Comparison of ENCODE assay signal across 8 cellular contexts in the genomic region with DNA sequence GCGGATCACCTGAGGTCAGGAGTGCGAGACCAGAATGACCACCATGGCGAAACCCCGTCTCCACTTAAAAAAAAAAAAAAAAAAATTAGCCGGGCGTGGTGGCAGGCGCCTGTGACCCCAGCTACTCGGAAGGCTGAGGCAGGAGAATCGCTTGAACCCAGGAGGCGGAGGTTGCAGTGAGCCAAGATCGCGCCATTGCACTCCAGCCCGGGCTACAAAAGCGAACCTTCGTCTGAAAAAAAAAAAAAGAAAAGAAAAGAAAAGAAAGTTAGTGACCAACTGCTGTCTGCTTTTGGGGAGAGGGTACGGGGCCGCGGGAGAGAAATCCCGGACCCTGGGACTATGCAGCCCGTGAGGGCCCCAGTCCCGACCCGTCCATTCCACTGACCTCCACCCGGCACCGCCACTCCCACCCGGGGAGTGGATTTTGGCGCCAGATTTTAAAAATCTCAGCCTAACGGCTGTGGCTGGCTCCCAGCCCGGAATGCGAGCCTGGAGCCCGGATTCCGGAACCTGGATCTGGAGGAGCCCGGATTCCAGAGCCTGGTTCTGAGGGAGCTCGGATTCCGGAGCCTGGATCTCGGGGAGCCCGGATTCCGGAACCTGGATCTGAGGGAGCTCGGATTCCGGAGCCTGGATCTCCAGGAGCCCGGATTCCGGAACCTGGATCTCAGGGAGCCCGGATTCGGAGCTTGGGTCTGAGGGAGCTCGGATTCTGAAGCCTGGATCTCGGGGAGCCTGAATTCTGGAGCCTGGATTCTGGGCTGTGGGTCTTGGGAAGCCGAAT. TPM values are rescaled to one million over a fixed set of nuclear protein-coding genes. Genes with fewer than 3 reads are reported as not detected.
DNase-seq lines count a peak whose midpoint lies in the region; ATAC-seq and TF ChIP-seq lines count a peak whose summit lies in the region.

No MANE protein-coding gene starts in this region.

- no peaks in the 10 kb centered on the region for H3K79me1 ChIP-seq in neuronal stem cell (ENCODE audit: low read depth, low read length)

- no peak overlapping the region for H3K4me3 ChIP-seq in CD8-positive, alpha-beta T cell (ENCODE audit: low read depth, low read length)
- peak overlapping the region; percentile 74 for H3K4me3 ChIP-seq in HUES64 (ENCODE audit: low read length)
- peak overlapping the region in 1 of 2 donors; percentile 81 for H3K4me3 ChIP-seq in neuronal stem cell (ENCODE audit: low read length in 2 of 2)

- H2BK15ac ChIP-seq in neuronal stem cell (ENCODE audit: low read length) = peak overlapping the region; percentile 78

- H3K14ac ChIP-seq in neuronal stem cell (ENCODE audit: low read length) = no peak overlapping the region

- peaks cover 7% of the 10 kb centered on the region for H3K4me1 Mint-ChIP-seq in CD8-positive, alpha-beta T cell (ENCODE audit: low read depth)
- peaks cover 19% of the 10 kb centered on the region for H3K4me1 Mint-ChIP-seq in activated CD8-positive, alpha-beta T cell treated with anti-CD3 and anti-CD28 coated beads, Interleukin-2, amount 10 ng/mL, durations not matched to agents 7 days and 5 days (ENCODE audit: low read depth)

- H2AK5ac ChIP-seq in neuronal stem cell (ENCODE audit: low read depth, low read length) = no peak overlapping the region

- H2BK5ac ChIP-seq in neuronal stem cell (ENCODE audit: low read length) = no peak overlapping the region

- no peak overlapping the region for H3K27ac Mint-ChIP-seq in CD8-positive, alpha-beta T cell
- peak overlapping the region; percentile 91 for H3K27ac Mint-ChIP-seq in activated CD8-positive, alpha-beta T cell treated with anti-CD3 and anti-CD28 coated beads, Interleukin-2, amount 10 ng/mL, durations not matched to agents 7 days and 5 days

- H3K27me3 ChIP-seq in CD8-positive, alpha-beta T cell (ENCODE audit: insufficient read depth, low read length) = no peaks in the 10 kb centered on the region
- H3K27me3 ChIP-seq in HUES64 (ENCODE audit: insufficient read depth, low read length) (no peaks in the 10 kb centered on the region), neuronal stem cell (ENCODE audit: control insufficient read depth in 3 of 3, insufficient read depth in 3 of 3, low read depth in 1 of 3, low read length in 3 of 3) (no peaks in the 10 kb centered on the region)

- no peak overlapping the region for H2BK12ac ChIP-seq in neuronal stem cell (ENCODE audit: low read length)

- H3K4me1 ChIP-seq in CD8-positive, alpha-beta T cell (ENCODE audit: insufficient read depth, low read length) = peaks cover 13% of the 10 kb centered on the region
- H3K4me1 ChIP-seq in HUES64 (ENCODE audit: insufficient read depth, low read length) (no peaks in the 10 kb centered on the region), neuronal stem cell (ENCODE audit: control insufficient read depth in 2 of 2, insufficient read depth in 1 of 2, low read depth in 1 of 2, low read length in 2 of 2) (no peaks in the 10 kb centered on the region)

- intact Hi-C loops in CD8-positive, alpha-beta T cell (cut with DNase I, micrococcal nuclease) = no loop called here

- peak overlapping the region; percentile 51 for H3K4me3 Mint-ChIP-seq in CD8-positive, alpha-beta T cell
- H3K4me3 Mint-ChIP-seq in activated CD8-positive, alpha-beta T cell treated with anti-CD3 and anti-CD28 coated beads, Interleukin-2, amount 10 ng/mL, durations not matched to agents 7 days and 5 days = peak overlapping the region; percentile 91

- no peaks in the 10 kb centered on the region for H3K36me3 Mint-ChIP-seq in CD8-positive, alpha-beta T cell
- H3K36me3 Mint-ChIP-seq in activated CD8-positive, alpha-beta T cell treated with anti-CD3 and anti-CD28 coated beads, Interleukin-2, amount 10 ng/mL, durations not matched to agents 7 days and 5 days (ENCODE audit: low read depth) = peaks cover 3% of the 10 kb centered on the region

- no peak overlapping the region for H2BK120ac ChIP-seq in neuronal stem cell (ENCODE audit: low read depth, low read length)

- H3K4ac ChIP-seq in neuronal stem cell (ENCODE audit: low read length) = no peak overlapping the region

- no peaks in the 10 kb centered on the region for H3K9me3 ChIP-seq in CD8-positive, alpha-beta T cell (ENCODE audit: low read length)
- no peaks in the 10 kb centered on the region for H3K9me3 ChIP-seq in HUES64 (ENCODE audit: insufficient read depth, low read depth, low read length)
- H3K9me3 ChIP-seq in neuronal stem cell (replicated peaks in 1 of 2; ENCODE audit: control insufficient read depth in 2 of 2, insufficient read depth in 1 of 2, low read depth in 1 of 2, low read length in 2 of 2) = no peaks in the 10 kb centered on the region

- no peak for ATAC-seq in CD8-positive, alpha-beta T cell
- no peak for ATAC-seq in activated CD8-positive, alpha-beta T cell treated with anti-CD3 and anti-CD28 coated beads, Interleukin-2, amount 10 ng/mL, durations not matched to agents 7 days and 5 days
- no peak for ATAC-seq in GM19395 (IDR thresholded peaks at IDR 0.05; ENCODE audit: unreplicated experiment)

- H3K23ac ChIP-seq in neuronal stem cell (ENCODE audit: low read depth, low read length, poor library complexity) = no peak overlapping the region

- peak overlapping the region; percentile 41 for H3K18ac ChIP-seq in neuronal stem cell (ENCODE audit: low read length)

- no peaks in the 10 kb centered on the region for H3K9me3 Mint-ChIP-seq in CD8-positive, alpha-beta T cell
- H3K9me3 Mint-ChIP-seq in activated CD8-positive, alpha-beta T cell treated with anti-CD3 and anti-CD28 coated beads, Interleukin-2, amount 10 ng/mL, durations not matched to agents 7 days and 5 days (ENCODE audit: insufficient read depth) = no peaks in the 10 kb centered on the region

- H4K8ac ChIP-seq in neuronal stem cell (ENCODE audit: low read depth, low read length) = no peak overlapping the region

- DNase-seq in CD8-positive, alpha-beta T cell = no peak
- DNase-seq in activated CD8-positive, alpha-beta T cell treated with anti-CD3 and anti-CD28 coated beads, Interleukin-2, amount 10 ng/mL, durations not matched to agents 7 days and 5 days = no peak
- peak; percentile 94 for DNase-seq in glomerular endothelial cell (ENCODE audit: extremely low read depth, low read depth, low spot score)
- peak; percentile 97 for DNase-seq in neuronal stem cell (ENCODE audit: low spot score)
- no peak for DNase-seq in effector CD8-positive, alpha-beta T cell (lab: John Stamatoyannopoulos, UW)
- no peak for DNase-seq in GM10248 (ENCODE audit: extremely low spot score)

- no peak overlapping the region for H4K91ac ChIP-seq in neuronal stem cell (ENCODE audit: low read depth, low read length, poor library complexity)

- H2AFZ ChIP-seq in neuronal stem cell (ENCODE audit: low read length) = peak overlapping the region; percentile 88

- POLR2A ChIA-PET in CD8-positive, alpha-beta T cell (lab: Charles Lee) = interaction anchor here (1.0 to 2.3 kb wide), 2 partner anchors 14 to 99 kb away, joined by 3 to 11 read pairs; partner anchors contain the start of gene GADD45B
- POLR2A ChIA-PET in activated CD8-positive, alpha-beta T cell treated with anti-CD3 and anti-CD28 coated beads, Interleukin-2, amount 10 ng/mL, durations not matched to agents 7 days and 5 days (lab: Charles Lee) = interaction anchor here (1.2 to 5.7 kb wide), 5 partner anchors 10 to 158 kb away, joined by 3 to 46 read pairs (median 4); partner anchors contain the start of gene GADD45B
- POLR2A ChIA-PET in GM10248 (lab: Yijun Ruan, JAX) = interaction anchor here (4.4 kb wide), 1 partner anchor 14 kb away, joined by 39 read pairs; the partner anchor contains the start of gene GADD45B

- H3K36me3 ChIP-seq in CD8-positive, alpha-beta T cell (ENCODE audit: insufficient read depth, low read length) = no peaks in the 10 kb centered on the region
- H3K36me3 ChIP-seq in HUES64 (ENCODE audit: insufficient read depth, low read length) = no peaks in the 10 kb centered on the region
- no peaks in the 10 kb centered on the region for H3K36me3 ChIP-seq in neuronal stem cell (replicated peaks in 1 of 2; ENCODE audit: control insufficient read depth in 2 of 2, insufficient read depth in 2 of 2, low read length in 2 of 2)

- CTCF ChIA-PET in CD8-positive, alpha-beta T cell (lab: Charles Lee) = interaction anchor here (0.8 to 22.0 kb wide), 5 partner anchors 11 to 174 kb away, joined by 3 to 380 read pairs (median 3); no protein-coding TSS in a partner anchor
- CTCF ChIA-PET in activated CD8-positive, alpha-beta T cell treated with anti-CD3 and anti-CD28 coated beads, Interleukin-2, amount 10 ng/mL, durations not matched to agents 7 days and 5 days (lab: Charles Lee) = interaction anchor here (0.7 to 4.2 kb wide), 3 partner anchors 148 to 378 kb away, joined by 3 to 21 read pairs (median 4); partner anchors contain the start of gene ZNF555
- CTCF ChIA-PET in GM10248 (lab: Yijun Ruan, JAX) = interaction anchor here (0.6 to 2.8 kb wide), 4 partner anchors 9 to 151 kb away, joined by 3 to 9 read pairs (median 4); no protein-coding TSS in a partner anchor

- no peak for TF ChIP-seq CTCF in CD8-positive, alpha-beta T cell (IDR thresholded peaks at IDR 0.05)
- no peak for TF ChIP-seq CTCF in GM10248 (IDR thresholded peaks at IDR 0.05; ENCODE audit: control extremely low read depth, extremely low read depth, low read depth, missing control alignments)

- H3K27ac ChIP-seq in CD8-positive, alpha-beta T cell (ENCODE audit: low read depth, low read length) = no peak overlapping the region
- peak overlapping the region; percentile 85; the same call in 1 of the 2 replicates for H3K27ac ChIP-seq in HUES64 (ENCODE audit: low read depth, low read length)
- H3K27ac ChIP-seq in neuronal stem cell (replicated peaks; ENCODE audit: low read length) = peak overlapping the region; percentile 66

- H3K9ac ChIP-seq in HUES64 (ENCODE audit: low read depth, low read length) (peak overlapping the region; percentile 63), neuronal stem cell (ENCODE audit: low read depth, low read length, poor library complexity) (no peak overlapping the region)

- WGBS in HUES64 = 3% methylated on average over 46 of the region's 46 CpGs
- WGBS in neuronal stem cell (ENCODE audit: extremely low coverage in 2 of 2, insufficient read length in 2 of 2, insufficient replicate concordance in 1 of 2), 2 donors = no CpG with 5 or more reads among the region's 46 CpGs

- H3K27me3 Mint-ChIP-seq in CD8-positive, alpha-beta T cell (ENCODE audit: low read depth) = no peaks in the 10 kb centered on the region
- no peaks in the 10 kb centered on the region for H3K27me3 Mint-ChIP-seq in activated CD8-positive, alpha-beta T cell treated with anti-CD3 and anti-CD28 coated beads, Interleukin-2, amount 10 ng/mL, durations not matched to agents 7 days and 5 days (ENCODE audit: low read depth)

- H3K4me2 ChIP-seq in neuronal stem cell (ENCODE audit: insufficient read depth, low read length, poor library complexity, severe bottlenecking) = peak overlapping the region; percentile 71

RNA-seq across cellular contexts. Expression of gene LMNB2, which starts 6.1 kb away (rescaled TPM):
- 10 to 100 TPM; 13.5 to 15.9 TPM for total RNA-seq in CD8-positive, alpha-beta T cell
- 103 TPM for polyA plus RNA-seq in HUES64 (2013, experiment 1 of 2)
- polyA plus RNA-seq in HUES64 (2013, experiment 2 of 2) = 105 TPM
- 100 to 1,000 TPM; 108 to 119 TPM for total RNA-seq in activated CD8-positive, alpha-beta T cell treated with anti-CD3 and anti-CD28 coated beads, Interleukin-2, amount 10 ng/mL, durations not matched to agents 7 days and 5 days
- total RNA-seq in glomerular endothelial cell = 69.7 and 83.3 TPM in 2 replicates
- 123 TPM for polyA plus RNA-seq in neuronal stem cell (2013, experiment 1 of 2)
- 124 TPM for polyA plus RNA-seq in neuronal stem cell (2013, experiment 2 of 2)

RNA-seq across cellular contexts. Expression of gene GADD45B, which starts 13.1 kb away (rescaled TPM):
- total RNA-seq in CD8-positive, alpha-beta T cell = 100 to 1,000 TPM; 441 to 446 TPM
- polyA plus RNA-seq in HUES64 (2013, experiment 1 of 2) = 4.4 TPM
- polyA plus RNA-seq in HUES64 (2013, experiment 2 of 2) = 5.1 TPM
- 10 to 100 TPM; 59.2 to 61.4 TPM for total RNA-seq in activated CD8-positive, alpha-beta T cell treated with anti-CD3 and anti-CD28 coated beads, Interleukin-2, amount 10 ng/mL, durations not matched to agents 7 days and 5 days
- total RNA-seq in glomerular endothelial cell = 48.5 and 90.1 TPM in 2 replicates
- polyA plus RNA-seq in neuronal stem cell (2013, experiment 1 of 2) = 3.0 TPM
- 2.3 TPM for polyA plus RNA-seq in neuronal stem cell (2013, experiment 2 of 2)

RNA-seq across cellular contexts. Expression of gene TIMM13, which starts 35.4 kb away (rescaled TPM):
- total RNA-seq in CD8-positive, alpha-beta T cell = 10 to 100 TPM; 21.5 to 24.4 TPM
- polyA plus RNA-seq in HUES64 (2013, experiment 1 of 2) = 170 TPM
- polyA plus RNA-seq in HUES64 (2013, experiment 2 of 2) = 139 TPM
- total RNA-seq in activated CD8-positive, alpha-beta T cell treated with anti-CD3 and anti-CD28 coated beads, Interleukin-2, amount 10 ng/mL, durations not matched to agents 7 days and 5 days = 10 to 100 TPM; 75.1 to 80.2 TPM
- 47.1 and 52.1 TPM in 2 replicates for total RNA-seq in glomerular endothelial cell
- 75.3 TPM for polyA plus RNA-seq in neuronal stem cell (2013, experiment 1 of 2)
- 72.7 TPM for polyA plus RNA-seq in neuronal stem cell (2013, experiment 2 of 2)

Comparison
In these comparisons a context has a peak if more than half of its experiments do, and no peak if none do; other contexts are left out.
1. DNase-seq: peak in glomerular endothelial cell (single experiment) and neuronal stem cell (single experiment); none in CD8-positive, alpha-beta T cell (0 of 7), activated CD8-positive, alpha-beta T cell treated with anti-CD3 and anti-CD28 coated beads, Interleukin-2, amount 10 ng/mL, durations not matched to agents 7 days and 5 days (single experiment), effector CD8-positive, alpha-beta T cell (single experiment) and GM10248 (single experiment).